In the genomic region with DNA sequence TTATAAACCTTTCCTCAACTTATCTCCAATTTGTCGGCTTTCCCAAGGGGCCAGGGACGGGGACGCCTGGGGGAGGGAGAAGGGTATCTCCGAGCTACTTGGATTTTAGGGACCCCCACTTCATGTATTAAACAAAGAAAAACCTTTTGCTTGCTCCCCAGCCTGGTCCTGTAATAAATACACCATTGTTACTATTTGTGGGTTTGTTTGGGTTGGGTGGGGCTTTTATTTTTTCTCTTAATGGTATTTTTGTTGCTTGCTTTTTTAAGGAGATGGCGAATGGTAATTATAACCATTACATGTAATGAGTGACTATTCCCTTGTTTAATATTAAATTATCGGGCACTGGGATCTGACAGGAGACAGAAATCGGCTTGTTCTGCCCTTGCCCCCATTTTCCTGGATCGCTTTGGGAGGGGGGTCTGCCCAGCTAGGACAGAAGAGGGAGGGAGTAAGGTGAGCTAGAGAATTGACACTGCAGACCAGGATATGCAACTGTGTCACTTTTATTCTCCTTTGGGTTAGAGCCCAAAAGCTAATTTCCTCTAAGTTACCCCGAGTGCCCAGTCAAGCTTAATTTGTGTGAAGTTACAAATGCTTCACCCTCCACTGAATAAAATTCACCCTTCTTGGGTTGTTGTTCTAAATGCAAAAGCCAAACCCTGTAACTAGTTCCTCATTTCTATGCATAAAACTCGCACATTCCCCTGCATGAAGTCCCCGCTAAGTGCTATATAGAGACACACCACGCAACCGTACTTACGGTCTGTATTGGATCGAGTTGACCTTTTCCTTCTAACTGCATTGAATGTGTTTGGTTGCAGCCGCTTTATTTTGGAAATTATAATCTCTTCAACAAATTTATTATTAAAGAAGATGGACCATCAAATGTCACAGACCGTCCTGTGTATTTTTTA, we compare ENCODE assay signal across 8 cellular contexts. TPM values are rescaled to one million over a fixed set of nuclear protein-coding genes. Genes with fewer than 3 reads are reported as not detected.
A peak's percentile ranks its signal among the peaks of the same experiment; 100 is the strongest.
DNase-seq lines count a peak whose midpoint lies in the region; ATAC-seq and TF ChIP-seq lines count a peak whose summit lies in the region.

No MANE protein-coding gene starts in this region.

- WGBS in right lobe of liver (ENCODE audit: insufficient coverage, low coverage, low lambda C conversion rate, missing lambda C conversion rate): 2% methylated on average over 17 of the region's 17 CpGs
- 1% methylated on average over 17 of the region's 17 CpGs for WGBS in upper lobe of left lung, 2 donors

- intact Hi-C loops in right lobe of liver (cut with DNase I): no loop called here

- H3K27me3 ChIP-seq in right lobe of liver: no peaks in the 10 kb centered on the region
- H3K27me3 ChIP-seq in upper lobe of left lung: no peaks in the 10 kb centered on the region

- TF ChIP-seq EP300 in upper lobe of left lung (IDR thresholded peaks at IDR 0.05): no peak

- H3K36me3 ChIP-seq in right lobe of liver (no peaks in the 10 kb centered on the region), upper lobe of left lung (no peaks in the 10 kb centered on the region)

- H3K9me3 ChIP-seq in right lobe of liver (peaks cover 0 to 3% (median 0%) of the 10 kb centered on the region in 4 donors), upper lobe of left lung (no peaks in the 10 kb centered on the region)

- DNase-seq in NCI-H1092 treated with DMSO at 0.1 percent for 48 hours (lab: John Stamatoyannopoulos, UW) (peak; percentile 73), NCI-H1092 (lab: John Stamatoyannopoulos, UW) (no peak), NCI-H345 treated with DMSO at 0.1 percent for 48 hours (lab: John Stamatoyannopoulos, UW; ENCODE audit: unreplicated experiment) (peak; percentile 65), cerebellar cortex (ENCODE audit: low spot score) (peak; percentile 78), right lobe of liver (no peak), upper lobe of left lung (no peak)
- no peak for DNase-seq in stimulated activated CD8-positive, alpha-beta memory T cell treated with anti-CD3 and anti-CD28 coated beads, Interleukin-4, amount 100 ng/mL, for 48 hours

- peak; percentile 48 for ATAC-seq in HG02678 (IDR thresholded peaks at IDR 0.05; ENCODE audit: unreplicated experiment)
- ATAC-seq in right lobe of liver: peak; percentile 9 to 46 (median 26)
- ATAC-seq in upper lobe of left lung (ENCODE audit: low FRiP score in 2 of 2): peak; percentile 49 to 60

- H3K4me3 ChIP-seq in right lobe of liver: peak overlapping the region; percentile 29 to 64 (median 54)
- H3K4me3 ChIP-seq in upper lobe of left lung: peak overlapping the region; percentile 54 to 66 (median 60)

- H3K27ac ChIP-seq in right lobe of liver (peak overlapping the region; percentile 81 to 93 (median 92)), upper lobe of left lung (peak overlapping the region; percentile 81 to 96 (median 91))

- H3K4me1 ChIP-seq in right lobe of liver (peaks cover 0 to 25% (median 0%) of the 10 kb centered on the region in 4 donors), upper lobe of left lung (peaks cover 0 to 18% (median 6%) of the 10 kb centered on the region in 4 donors)

- TF ChIP-seq POLR2A in right lobe of liver (IDR thresholded peaks at IDR 0.05): no peak
- TF ChIP-seq POLR2A in upper lobe of left lung (IDR thresholded peaks at IDR 0.05): no peak

- TF ChIP-seq CTCF in right lobe of liver (IDR thresholded peaks at IDR 0.05) (no peak), upper lobe of left lung (IDR thresholded peaks at IDR 0.05) (no peak)

RNA-seq across cellular contexts. Expression of a gene that starts 1.6 kb away (rescaled TPM):
- total RNA-seq in right lobe of liver (1 to 10 TPM; 3.9 to 6.5 (median 4.9) TPM), upper lobe of left lung (10 to 100 TPM; 21.8 to 54.9 (median 41.7) TPM)

Comparison
In these comparisons a context has a peak if more than half of its experiments do, and no peak if none do; other contexts are left out.
1. DNase-seq: peak in NCI-H1092 treated with DMSO at 0.1 percent for 48 hours (single experiment), NCI-H345 treated with DMSO at 0.1 percent for 48 hours (single experiment) and cerebellar cortex (single experiment); none in NCI-H1092 (single experiment), right lobe of liver (0 of 3), upper lobe of left lung (0 of 2) and stimulated activated CD8-positive, alpha-beta memory T cell treated with anti-CD3 and anti-CD28 coated beads, Interleukin-4, amount 100 ng/mL, for 48 hours (single experiment).
2. Peak in every context shown above with its lines, with median percentiles within 50 percentile points of each other: ATAC-seq.